14 cellular contexts compared by ENCODE assay signal in the genomic region with DNA sequence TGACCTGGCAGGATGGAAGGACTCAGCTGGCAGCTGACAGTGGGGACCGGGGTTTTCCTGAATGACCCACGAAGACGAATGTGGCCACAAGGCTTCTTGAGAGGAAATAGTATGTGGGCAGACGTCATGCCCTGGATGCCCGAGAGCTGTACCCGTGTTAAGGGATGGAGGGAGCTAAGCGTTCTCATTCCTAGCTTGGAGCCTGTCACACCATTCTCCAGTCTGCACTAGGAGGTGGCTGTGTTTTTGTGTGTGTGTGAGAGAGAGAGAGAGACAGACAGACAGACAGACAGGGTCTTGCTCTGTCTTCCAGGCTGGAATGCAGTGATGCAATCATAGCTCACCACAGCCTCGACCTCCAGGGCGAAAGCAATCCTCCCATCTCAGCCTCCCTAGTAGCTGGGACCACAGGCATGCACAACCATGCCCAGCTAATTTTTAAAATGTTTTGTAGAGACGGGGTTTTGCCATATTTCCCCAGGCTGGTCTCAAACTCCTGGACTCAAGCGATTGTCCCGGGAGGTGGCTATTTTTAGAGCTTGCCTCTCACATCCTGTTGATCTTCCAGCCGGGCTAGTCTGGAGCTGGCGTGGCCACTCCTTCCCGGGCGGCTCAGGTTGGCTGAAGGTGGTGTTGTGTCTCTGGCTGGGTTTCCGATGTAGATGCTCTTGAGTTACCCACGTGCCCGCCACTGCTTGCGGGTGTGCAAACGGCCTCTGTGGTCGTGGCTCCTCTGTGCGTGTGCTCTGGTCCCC. TPM values are rescaled to one million over a fixed set of nuclear protein-coding genes. Genes with fewer than 3 reads are reported as not detected.
DNase-seq lines count a peak whose midpoint lies in the region; ATAC-seq, FAIRE-seq and TF ChIP-seq lines count a peak whose summit lies in the region.
"Had no signal": no experiment of that assay in that cellular context is flagged by ENCODE, and none has a peak within 500 bp of the region (broad histone marks: within the 10 kb centered on the region; RNA-seq: fewer than 3 reads in every experiment).

No MANE protein-coding gene starts in this region.

- H3K79me2 ChIP-seq in GM23248 (ENCODE audit: insufficient read depth) = no peaks in the 10 kb centered on the region
- H3K79me2 ChIP-seq in keratinocyte (ENCODE audit: control insufficient read depth, insufficient read depth, low read length) = no peaks in the 10 kb centered on the region

- no peak for ATAC-seq in HG03196 (IDR thresholded peaks at IDR 0.05; ENCODE audit: unreplicated experiment)

- H3K36me3 ChIP-seq in GM23248 (ENCODE audit: low read depth) = no peaks in the 10 kb centered on the region
- H3K36me3 ChIP-seq in keratinocyte (ENCODE audit: control insufficient read depth in 2 of 2, extremely low read depth in 1 of 2, insufficient read depth in 2 of 2, low read length in 2 of 2) = no peaks in the 10 kb centered on the region
- H3K36me3 ChIP-seq: BE2C had no signal

- no peak overlapping the region for H3K4me2 ChIP-seq in GM23248 (ENCODE audit: unreplicated experiment)
- H3K4me2 ChIP-seq in keratinocyte (ENCODE audit: control insufficient read depth, extremely low read depth, insufficient read depth, low read depth, low read length) = no peak overlapping the region

- TF ChIP-seq CTCF in AG10803 (conservative IDR thresholded peaks at IDR 0.05; ENCODE audit: low read length) (no peak), keratinocyte (optimal IDR thresholded peaks at IDR 0.05 in 1 of 3, IDR thresholded peaks at IDR 0.05 in 1 of 3, conservative IDR thresholded peaks at IDR 0.05 in 1 of 3; ENCODE audit: extremely low read depth in 1 of 3, insufficient read depth in 2 of 3, low read length in 3 of 3) (no peak)

- H3K9me3 ChIP-seq in GM23248 (ENCODE audit: low read depth) (no peaks in the 10 kb centered on the region), keratinocyte (ENCODE audit: control insufficient read depth, low read depth, low read length) (no peaks in the 10 kb centered on the region)
- H3K9me3 ChIP-seq: BE2C had no signal

- H3K9me1 ChIP-seq in keratinocyte (ENCODE audit: control insufficient read depth, extremely low read depth, insufficient read depth, low read length) = no peaks in the 10 kb centered on the region

- dilution Hi-C loops in keratinocyte (cut with MboI; ENCODE audit: extremely low pct_ligation_motif_present, low sequenced_read_pairs) = no loop called here

- DNase-seq in AG10803 (ENCODE audit: low read depth) (peak; percentile 61), GM23248 (peak; percentile 24), UCSD-AML1 (lab: John Stamatoyannopoulos, UW; ENCODE audit: unreplicated experiment) (peak; percentile 13), keratinocyte (ENCODE audit: low read depth, low spot score) (no peak), T1000 (lab: John Stamatoyannopoulos, UW) (no peak), cortex of kidney (lab: John Stamatoyannopoulos, UW) (no peak)
- DNase-seq in effector CD8-positive, alpha-beta T cell (lab: John Stamatoyannopoulos, UW) = no peak
- DNase-seq: activated CD4-positive, alpha-beta memory T cell treated with anti-CD3 and anti-CD28 coated beads for 36 hours; activated naive CD4-positive, alpha-beta T cell treated with Interleukin-2 at 50 U/mL for 16 hours; BE2C had no signal

- H4K20me1 ChIP-seq in GM23248 (ENCODE audit: insufficient read depth) = no peaks in the 10 kb centered on the region
- no peaks in the 10 kb centered on the region for H4K20me1 ChIP-seq in keratinocyte (ENCODE audit: control insufficient read depth, extremely low read depth, insufficient read depth, low read length)

- no peak overlapping the region for H3K9ac ChIP-seq in GM23248
- no peak overlapping the region for H3K9ac ChIP-seq in keratinocyte (ENCODE audit: control insufficient read depth, extremely low read depth, insufficient read depth, low read length)

- peaks cover 6% of the 10 kb centered on the region; the same call in 1 of the 2 replicates for H3F3A ChIP-seq in GM23248 (ENCODE audit: insufficient read depth)

- no peaks in the 10 kb centered on the region for H3K27me3 ChIP-seq in GM23248 (replicated peaks; ENCODE audit: insufficient read depth)
- H3K27me3 ChIP-seq in keratinocyte (ENCODE audit: control insufficient read depth, extremely low read depth, insufficient read depth, low read length) = peaks cover 42% of the 10 kb centered on the region

- H3K4me3 ChIP-seq in AG10803 (ENCODE audit: low read length) (no peak overlapping the region), GM23248 (no peak overlapping the region), keratinocyte (ENCODE audit: control insufficient read depth in 2 of 3, extremely low read depth in 1 of 3, insufficient read depth in 2 of 3, low read depth in 1 of 3, low read length in 3 of 3) (no peak overlapping the region)

- in situ Hi-C loops in GM23248 (cut with MboI) = loop anchor here (25.0 kb wide), 1 partner anchor 228 kb away; no protein-coding TSS in a partner anchor

- H2AFZ ChIP-seq in GM23248 (no peak overlapping the region), keratinocyte (ENCODE audit: control insufficient read depth, low read length) (no peak overlapping the region)

- peak; percentile 49 for FAIRE-seq in keratinocyte (lab: Jason Lieb, UNC)
- FAIRE-seq: frontal cortex had no signal

- H3K4me1 ChIP-seq in GM23248 (ENCODE audit: insufficient read depth) (peaks cover 4% of the 10 kb centered on the region; the same call in 1 of the 2 replicates), keratinocyte (ENCODE audit: control insufficient read depth, extremely low read depth, insufficient read depth, low read length) (peaks cover 9% of the 10 kb centered on the region)
- H3K4me1 ChIP-seq: BE2C had no signal

- 85 to 89% methylated on average over 23 of the region's 23 CpGs for WGBS in GM23248 (ENCODE audit: low coverage in 1 of 2, low lambda C conversion rate in 2 of 2, missing lambda C conversion rate in 2 of 2), 2 experiments

- H3K27ac ChIP-seq in GM23248 = no peak overlapping the region
- H3K27ac ChIP-seq in keratinocyte (ENCODE audit: control insufficient read depth, insufficient read depth, low read length) = no peak overlapping the region

- H3K9me2 ChIP-seq in GM23248 (ENCODE audit: insufficient read depth) = no peaks in the 10 kb centered on the region

RNA-seq across cellular contexts. Expression of gene AMZ1, which starts 2.1 kb away (rescaled TPM):
- total RNA-seq in GM23248 (2014; rRNA removed; shearing (Covaris generic)) = 3.4 and 4.4 TPM in 2 replicates
- 5.9 TPM in 2 replicates for polyA plus RNA-seq in GM23248 (2016; fragmentation: Nextera tagmentation; extraction: Ambion mirVana)
- polyA plus RNA-seq in keratinocyte = 0.01 to 0.04 TPM in 2 of 3 replicates, not detected in the other
- not detected for polyA plus RNA-seq in keratinocyte (2011; ENCODE audit: low read depth)
- polyA plus RNA-seq in keratinocyte (2011; cell fraction: cytosol; rRNA removed) = 0.01 and 0.03 TPM in 2 replicates
- polyA plus RNA-seq in keratinocyte (2011; cell fraction: nucleus; rRNA removed) = 0.08 TPM in 1 of 2 replicates, not detected in the other
- polyA plus RNA-seq in keratinocyte (2012; ENCODE audit: low replicate concordance) = 0.07 TPM in 1 of 2 replicates, not detected in the other
- polyA minus RNA-seq in keratinocyte = not detected in 3 replicates
- not detected for polyA minus RNA-seq in keratinocyte (2011; cell fraction: cytosol; rRNA and poly(A)+ RNA removed)
- not detected in 2 replicates for polyA minus RNA-seq in keratinocyte (2011; cell fraction: nucleus; rRNA and poly(A)+ RNA removed)
- total RNA-seq: HT-29 had no signal
- polyA plus RNA-seq: neural cell had no signal

RNA-seq across cellular contexts. Expression of gene TTYH3, which starts 58.3 kb away (rescaled TPM):
- total RNA-seq in GM23248 (2014; rRNA removed; shearing (Covaris generic)) = 25.3 and 33.6 TPM in 2 replicates
- polyA plus RNA-seq in GM23248 (2016; fragmentation: Nextera tagmentation; extraction: Ambion mirVana) (43.5 and 46.0 TPM in 2 replicates), keratinocyte (8.5 to 18.5 TPM (median 16.1 TPM) in 3 replicates)
- polyA plus RNA-seq in keratinocyte (2011; ENCODE audit: low read depth) = 2.8 TPM
- polyA plus RNA-seq in keratinocyte (2011; cell fraction: cytosol; rRNA removed) = 7.1 and 19.6 TPM in 2 replicates
- polyA plus RNA-seq in keratinocyte (2011; cell fraction: nucleus; rRNA removed) = 34.9 and 55.9 TPM in 2 replicates
- 13.4 and 40.4 TPM in 2 replicates for polyA plus RNA-seq in keratinocyte (2012; ENCODE audit: low replicate concordance)
- 17.6 to 43.1 TPM (median 18.0 TPM) in 3 replicates for polyA minus RNA-seq in keratinocyte
- 73.5 TPM for polyA minus RNA-seq in keratinocyte (2011; cell fraction: cytosol; rRNA and poly(A)+ RNA removed)
- 48.0 and 57.9 TPM in 2 replicates for polyA minus RNA-seq in keratinocyte (2011; cell fraction: nucleus; rRNA and poly(A)+ RNA removed)

Comparison
In these comparisons a context has a peak if more than half of its experiments do, and no peak if none do; other contexts are left out.
1. DNase-seq: peak in AG10803 (single experiment), GM23248 (single experiment) and UCSD-AML1 (single experiment); none in keratinocyte (single experiment), T1000 (single experiment), cortex of kidney (single experiment) and effector CD8-positive, alpha-beta T cell (single experiment).